7 cellular contexts compared by ENCODE assay signal in the genomic region with DNA sequence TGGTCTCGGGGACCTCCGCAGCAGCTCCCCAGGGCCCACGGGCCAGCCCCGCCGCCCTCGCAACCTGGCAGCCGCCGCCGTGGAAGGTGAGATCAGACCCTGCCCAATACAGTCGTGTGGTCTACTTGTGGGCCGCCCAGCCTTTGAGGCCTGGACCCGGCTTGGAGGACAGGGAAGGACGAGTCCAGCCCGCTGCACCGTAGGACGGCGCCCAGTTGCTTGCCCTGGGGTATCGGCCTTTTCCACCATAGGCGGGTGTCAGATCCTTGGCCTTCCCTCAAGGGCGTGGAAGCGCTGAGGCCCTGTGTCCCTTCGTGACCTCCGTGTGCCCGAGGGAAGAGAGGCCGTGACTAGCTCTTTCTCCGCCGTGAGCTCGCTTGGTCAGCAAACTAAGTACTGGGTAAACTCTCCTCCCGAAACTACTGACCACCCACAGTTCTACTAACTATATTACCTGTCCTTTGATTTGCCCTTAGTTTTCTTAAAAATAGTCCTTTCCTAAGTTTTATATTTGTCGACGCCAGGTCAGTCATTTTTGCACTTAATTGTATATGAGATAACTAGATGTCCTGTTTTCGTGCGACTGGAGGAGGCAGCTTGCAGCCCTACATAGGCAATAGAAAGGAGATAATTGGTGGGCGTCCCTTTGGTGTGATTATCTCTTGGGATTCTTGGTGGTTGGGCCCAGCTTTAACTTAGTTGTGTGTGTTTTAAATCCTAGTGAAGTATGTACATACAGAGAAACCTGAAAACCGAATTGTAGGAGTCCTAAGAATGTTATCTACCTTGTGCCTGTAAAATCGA. TPM values are rescaled to one million over a fixed set of nuclear protein-coding genes. Genes with fewer than 3 reads are reported as not detected.
DNase-seq lines count a peak whose midpoint lies in the region; ATAC-seq and TF ChIP-seq lines count a peak whose summit lies in the region.

No MANE protein-coding gene starts in this region.

- WGBS in transverse colon (ENCODE audit: low coverage in 1 of 2), 2 donors: 0 to 1% methylated on average over 7 to 34 of the region's 36 CpGs

- no peak for TF ChIP-seq EP300 in transverse colon (IDR thresholded peaks at IDR 0.05; ENCODE audit: low read depth)

- H3K9me3 ChIP-seq in mucosa of rectum (ENCODE audit: control insufficient read depth in 2 of 2, low read length in 2 of 2): no peaks in the 10 kb centered on the region
- no peaks in the 10 kb centered on the region for H3K9me3 ChIP-seq in transverse colon

- no peaks in the 10 kb centered on the region for H3K9me3 Mint-ChIP-seq in endothelial cell (ENCODE audit: unreplicated experiment)

- peak overlapping the region; percentile 98 for H3K27ac Mint-ChIP-seq in endothelial cell (ENCODE audit: unreplicated experiment)

- H3K27ac ChIP-seq in mucosa of rectum (ENCODE audit: low read depth in 2 of 2, low read length in 2 of 2) (peak overlapping the region; percentile 96 to 98), transverse colon (peak overlapping the region; percentile 94 to 99 (median 96))

- peaks cover 2% of the 10 kb centered on the region for H3K27me3 Mint-ChIP-seq in endothelial cell (ENCODE audit: unreplicated experiment)

- intact Hi-C loops in transverse colon (cut with DNase I; ENCODE audit: low total_unique reads): loop anchor here (10.0 kb wide), 1 partner anchor 51 kb away; the partner anchor contains the start of genes APAF1 and IKBIP

- in situ Hi-C loops in transverse colon (cut with MboI; ENCODE audit: low pct_ligation_motif_present in 1 of 4, low pct_unique_long_range_greater_than_20kb in 1 of 4, low sequenced_read_pairs in 3 of 4): loop anchor here in 1 of 4 donors (10.0 kb wide), 1 partner anchor 51 kb away; the partner anchor contains the start of genes APAF1 and IKBIP

- H3K4me3 Mint-ChIP-seq in endothelial cell (ENCODE audit: unreplicated experiment): peak overlapping the region; percentile 99

- H3K9ac ChIP-seq in mucosa of rectum (ENCODE audit: low read depth in 1 of 2, low read length in 2 of 2): peak overlapping the region; percentile 97 to 98

- no peak for DNase-seq in GM12864 (ENCODE audit: low read depth)
- peak in 3 of 5 donors; percentile 8 to 20 (median 19) for DNase-seq in T-helper 1 cell
- peak; percentile 24 for DNase-seq in endothelial cell (ENCODE audit: low spot score)
- DNase-seq in transverse colon: peak; percentile 52

- no peaks in the 10 kb centered on the region for H3K27me3 ChIP-seq in mucosa of rectum (ENCODE audit: control insufficient read depth in 2 of 2, insufficient read depth in 2 of 2, low read length in 2 of 2)
- no peaks in the 10 kb centered on the region for H3K27me3 ChIP-seq in transverse colon

- TF ChIP-seq CTCF in GM12864 (IDR thresholded peaks at IDR 0.05; ENCODE audit: low read depth, low read length, missing control alignments): no peak
- TF ChIP-seq CTCF in endothelial cell (IDR thresholded peaks at IDR 0.05; ENCODE audit: unreplicated experiment): no peak
- no peak for TF ChIP-seq CTCF in transverse colon (IDR thresholded peaks at IDR 0.05)

- H3K36me3 ChIP-seq in mucosa of rectum (ENCODE audit: control insufficient read depth in 2 of 2, insufficient read depth in 2 of 2, low read length in 2 of 2) (peaks cover 14 to 27% of the 10 kb centered on the region in 2 donors), transverse colon (peaks cover 0 to 24% (median 11%) of the 10 kb centered on the region in 4 donors)

- peaks cover 17% of the 10 kb centered on the region for H3K36me3 Mint-ChIP-seq in endothelial cell (ENCODE audit: low read depth, unreplicated experiment)

- ATAC-seq in HG02885 (IDR thresholded peaks at IDR 0.05; ENCODE audit: poor library complexity, unreplicated experiment) (peak; percentile 12), GM18520 (IDR thresholded peaks at IDR 0.05; ENCODE audit: unreplicated experiment) (no peak)

- H3K4me3 ChIP-seq in GM12864 (ENCODE audit: low read depth, low read length) (peak overlapping the region; percentile 96), mucosa of rectum (ENCODE audit: low read length in 2 of 2) (peak overlapping the region; percentile 96), transverse colon (peak overlapping the region; percentile 36 to 81 (median 74))

- no peak for TF ChIP-seq POLR2A in transverse colon (IDR thresholded peaks at IDR 0.05)

- peaks cover 11 to 13% of the 10 kb centered on the region in 2 donors for H3K4me1 ChIP-seq in mucosa of rectum (ENCODE audit: control insufficient read depth in 2 of 2, insufficient read depth in 2 of 2, low read length in 2 of 2)
- peaks cover 7 to 25% (median 15%) of the 10 kb centered on the region in 4 donors for H3K4me1 ChIP-seq in transverse colon

- peaks cover 20% of the 10 kb centered on the region for H3K4me1 Mint-ChIP-seq in endothelial cell (ENCODE audit: unreplicated experiment)

RNA-seq across cellular contexts. Expression of gene SLC25A3, which starts 0.8 kb away (rescaled TPM):
- 718 TPM for total RNA-seq in endothelial cell (ENCODE audit: unreplicated experiment)
- 100 to 1,000 TPM; 224 to 690 (median 542) TPM for total RNA-seq in transverse colon

RNA-seq across cellular contexts. Expression of gene IKBIP, which starts 50.3 kb away (rescaled TPM):
- total RNA-seq in endothelial cell (ENCODE audit: unreplicated experiment): 47.4 TPM
- total RNA-seq in transverse colon: 1 to 10 TPM in 2 of 4 donors, under 1 TPM in 1, not detected in 1; 0.40 to 6.8 (median 3.0) TPM

RNA-seq across cellular contexts. Expression of gene APAF1, which starts 50.8 kb away (rescaled TPM):
- 45.9 TPM for total RNA-seq in endothelial cell (ENCODE audit: unreplicated experiment)
- 10 to 100 TPM; 10.5 to 25.4 (median 23.4) TPM for total RNA-seq in transverse colon
